ENCODE assay signal across 20 cellular contexts in the genomic region with DNA sequence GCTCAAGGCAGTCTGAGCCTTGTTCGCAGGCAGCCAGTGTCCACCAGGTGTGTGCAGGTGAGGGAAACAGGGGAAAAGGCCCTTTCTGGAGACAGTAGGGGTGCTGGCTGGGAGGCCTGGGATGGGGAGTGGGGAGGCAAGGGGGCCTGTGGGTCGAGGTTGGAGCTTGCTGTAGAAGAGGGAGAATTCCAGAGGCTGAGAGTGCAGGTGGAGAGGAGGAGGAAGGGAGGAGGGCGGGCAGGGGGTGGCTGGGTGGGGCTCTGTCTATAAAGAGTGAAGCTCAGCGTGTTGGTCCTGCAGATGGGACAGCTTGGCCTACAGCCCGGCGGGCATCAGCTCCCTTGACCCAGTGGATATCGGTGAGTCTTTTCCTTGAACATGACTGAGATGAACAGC. TPM values are rescaled to one million over a fixed set of nuclear protein-coding genes. Genes with fewer than 3 reads are reported as not detected.
A peak's percentile ranks its signal among the peaks of the same experiment; 100 is the strongest.
DNase-seq lines count a peak whose midpoint lies in the region; ATAC-seq, FAIRE-seq and TF ChIP-seq lines count a peak whose summit lies in the region.
"Had no signal": no experiment of that assay in that cellular context is flagged by ENCODE, and none has a peak within 500 bp of the region (broad histone marks: within the 10 kb centered on the region; RNA-seq: fewer than 3 reads in every experiment).

A gene with protein sequence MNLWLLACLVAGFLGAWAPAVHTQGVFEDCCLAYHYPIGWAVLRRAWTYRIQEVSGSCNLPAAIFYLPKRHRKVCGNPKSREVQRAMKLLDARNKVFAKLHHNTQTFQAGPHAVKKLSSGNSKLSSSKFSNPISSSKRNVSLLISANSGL (plus strand): TSS at position 297 of the 396 bp plus-strand sequence. CDS start 290 bp downstream, outside the sequence.

- no peaks in the 10 kb centered on the region for H3K9me3 Mint-ChIP-seq in stimulated activated naive CD8-positive, alpha-beta T cell treated with anti-CD3 and anti-CD28 coated beads, Interleukin-15, amount 100 ng/mL, for 72 hours
- H3K9me3 Mint-ChIP-seq in T-cell (no peaks in the 10 kb centered on the region), memory B cell (no peaks in the 10 kb centered on the region)
- H3K9me3 Mint-ChIP-seq: stimulated activated naive CD8-positive, alpha-beta T cell treated with anti-CD3 and anti-CD28 coated beads, Interleukin-15, Interleukin-2, amounts not matched to agents 100 ng/mL and 50 ng/mL, for 24 hours had no signal

- peak within 1 kb of the TSS; percentile 6 to 50 for H3K4me3 Mint-ChIP-seq in stimulated activated naive CD8-positive, alpha-beta T cell treated with anti-CD3 and anti-CD28 coated beads, Interleukin-15, amount 100 ng/mL, for 72 hours
- H3K4me3 Mint-ChIP-seq in T-cell (peak within 1 kb of the TSS in 1 of 3 donors; percentile 32), memory B cell (peak within 1 kb of the TSS; percentile 56)
- H3K4me3 Mint-ChIP-seq: stimulated activated naive CD8-positive, alpha-beta T cell treated with anti-CD3 and anti-CD28 coated beads, Interleukin-15, Interleukin-2, amounts not matched to agents 100 ng/mL and 50 ng/mL, for 24 hours had no signal

- intact Hi-C loops in Right ventricle myocardium superior (cut with DNase I): no loop called here

- no peak for FAIRE-seq in urothelium cell line (lab: Jason Lieb, UNC)

- ATAC-seq in stimulated activated naive CD8-positive, alpha-beta T cell treated with anti-CD3 and anti-CD28 coated beads, Interleukin-15, amount 100 ng/mL, for 72 hours: no peak
- ATAC-seq in stimulated activated naive CD8-positive, alpha-beta T cell treated with anti-CD3 and anti-CD28 coated beads, Interleukin-15, Interleukin-2, amounts not matched to agents 100 U/mL and 50 U/mL, for 24 hours: no peak
- ATAC-seq in T-cell (replicated peaks in 1 of 4) (no peak), memory B cell (ENCODE audit: low read depth) (no peak), Right ventricle myocardium superior (ENCODE audit: poor library complexity) (no peak), GM18505 (IDR thresholded peaks at IDR 0.05; ENCODE audit: unreplicated experiment) (no peak)
- ATAC-seq: gastrocnemius medialis, Panc1, upper lobe of right lung had no signal

- H3K36me3 Mint-ChIP-seq in T-cell: no peaks in the 10 kb centered on the region
- H3K36me3 Mint-ChIP-seq in memory B cell: no peaks in the 10 kb centered on the region

- peaks cover 31% of the 10 kb centered on the region for H3K4me1 Mint-ChIP-seq in stimulated activated naive CD8-positive, alpha-beta T cell treated with anti-CD3 and anti-CD28 coated beads, Interleukin-15, amount 100 ng/mL, for 72 hours
- H3K4me1 Mint-ChIP-seq in T-cell (peaks cover 13 to 17% (median 16%) of the 10 kb centered on the region in 3 donors), memory B cell (peaks cover 9% of the 10 kb centered on the region)

- CTCF ChIA-PET in T-cell (lab: Charles Lee): no interaction called here

- peak within 1 kb of the TSS; percentile 70 to 92 for H3K27ac Mint-ChIP-seq in stimulated activated naive CD8-positive, alpha-beta T cell treated with anti-CD3 and anti-CD28 coated beads, Interleukin-15, amount 100 ng/mL, for 72 hours
- H3K27ac Mint-ChIP-seq in T-cell (peak within 1 kb of the TSS; percentile 1 to 85), memory B cell (peak within 1 kb of the TSS; percentile 70)
- H3K27ac Mint-ChIP-seq: stimulated activated naive CD8-positive, alpha-beta T cell treated with anti-CD3 and anti-CD28 coated beads, Interleukin-15, Interleukin-2, amounts not matched to agents 100 ng/mL and 50 ng/mL, for 24 hours had no signal

- no peaks in the 10 kb centered on the region for H3K27me3 Mint-ChIP-seq in stimulated activated naive CD8-positive, alpha-beta T cell treated with anti-CD3 and anti-CD28 coated beads, Interleukin-15, amount 100 ng/mL, for 72 hours
- no peaks in the 10 kb centered on the region for H3K27me3 Mint-ChIP-seq in T-cell
- no peaks in the 10 kb centered on the region for H3K27me3 Mint-ChIP-seq in memory B cell

- TF ChIP-seq POLR2A in GM18505 (IDR thresholded peaks at IDR 0.05; ENCODE audit: borderline replicate concordance, extremely low read depth, insufficient read depth, insufficient read length): no peak

- POLR2A ChIA-PET in T-cell (lab: Charles Lee): no interaction called here

- DNase-seq in stimulated activated naive CD8-positive, alpha-beta T cell treated with anti-CD3 and anti-CD28 coated beads, Interleukin-15, amount 100 ng/mL, for 72 hours: no peak
- DNase-seq in stimulated activated naive CD8-positive, alpha-beta T cell treated with anti-CD3 and anti-CD28 coated beads, Interleukin-15, Interleukin-2, amounts not matched to agents 100 U/mL and 50 U/mL, for 24 hours: no peak
- no peak for DNase-seq in T-cell
- no peak for DNase-seq in memory B cell (ENCODE audit: low spot score in 2 of 2)
- DNase-seq in Right ventricle myocardium superior: no peak
- DNase-seq in urothelium cell line (ENCODE audit: low spot score): no peak
- no peak for DNase-seq in COLO668 (lab: John Stamatoyannopoulos, UW; ENCODE audit: unreplicated experiment)
- DNase-seq: activated CD4-positive, alpha-beta T cell treated with anti-CD3 and anti-CD28 coated beads for 4 hours; activated T-cell treated with anti-CD3 and anti-CD28 coated beads, Interleukin-2, amount 50 U/mL, for 1 hour; adrenal gland; dermis blood vessel endothelial cell; gastrocnemius medialis; Kasumi-1; mesendoderm; NCI-H1417 treated with DMSO at 0.1 percent for 48 hours; upper lobe of right lung had no signal

RNA-seq across cellular contexts. Expression of the gene that starts here (rescaled TPM):
- total RNA-seq in T-cell (1 to 10 TPM in 1 of 5 donors, not detected in 4; 1.4 TPM), Right ventricle myocardium superior (not detected)
- total RNA-seq: dermis blood vessel endothelial cell, gastrocnemius medialis, renal cortical epithelial cell, upper lobe of right lung had no signal
